Comparison of ENCODE assay signal across 18 cellular contexts in the genomic region with DNA sequence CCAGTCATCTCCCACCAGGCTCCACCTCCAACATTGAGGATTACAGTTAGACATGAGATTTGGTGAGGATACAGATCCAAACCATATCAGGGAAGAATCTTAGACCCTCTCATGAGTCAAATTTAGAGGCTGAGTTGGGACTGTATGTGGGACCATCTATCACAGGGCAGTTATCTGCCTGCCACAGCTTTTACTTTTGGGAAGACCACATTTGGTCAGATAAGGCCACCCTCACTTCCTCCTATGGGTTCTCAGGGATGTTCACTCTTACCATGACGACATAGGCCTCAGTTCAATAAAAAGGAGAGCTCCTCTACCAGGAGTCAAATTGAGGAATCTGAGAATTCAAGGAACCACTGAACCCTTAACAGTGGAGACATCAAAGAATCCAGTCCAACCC. TPM values are rescaled to one million over a fixed set of nuclear protein-coding genes. Genes with fewer than 3 reads are reported as not detected.
DNase-seq lines count a peak whose midpoint lies in the region; ATAC-seq, FAIRE-seq and TF ChIP-seq lines count a peak whose summit lies in the region.
"Had no signal": no experiment of that assay in that cellular context is flagged by ENCODE, and none has a peak within 500 bp of the region (broad histone marks: within the 10 kb centered on the region; RNA-seq: fewer than 3 reads in every experiment).

No MANE protein-coding gene starts in this region.

- H3K36me3 ChIP-seq in BLaER1 (no peaks in the 10 kb centered on the region), K562 (ENCODE audit: control insufficient read depth, insufficient read depth, low read length) (peaks cover 19% of the 10 kb centered on the region; the same call in 2 of the 3 replicates), gastroesophageal sphincter (no peaks in the 10 kb centered on the region)
- H3K36me3 ChIP-seq: BE2C had no signal

- CTCF ChIA-PET in K562 (lab: Yijun Ruan, JAX; ENCODE audit: low intra/inter-chr PET ratio), result no interaction called here

- no peak overlapping the region for H2AFZ ChIP-seq in K562 (ENCODE audit: low read depth, low read length)

- TF ChIP-seq RAD21 in K562 (CRISPR knock-in tag; conservative IDR thresholded peaks at IDR 0.05 in 1 of 2, IDR thresholded peaks at IDR 0.05 in 1 of 2), result no peak

- peaks cover 22% of the 10 kb centered on the region for H3K79me2 ChIP-seq in K562 (ENCODE audit: control insufficient read depth, insufficient read depth, low read length)

- intact Hi-C loops in K562 (cut with micrococcal nuclease), result loop anchor here (2.0 to 5.0 kb wide), 3 partner anchors 29 to 75 kb away; partner anchors contain the start of gene MAGEB1

- H3K27ac ChIP-seq in BLaER1 (no peak overlapping the region), K562 (ENCODE audit: extremely low read depth, low read depth, low read length) (peak overlapping the region; percentile 92), gastroesophageal sphincter (no peak overlapping the region)

- ATAC-seq in K562 (peak; percentile 48), HG03520 (IDR thresholded peaks at IDR 0.05; ENCODE audit: unreplicated experiment) (no peak), GM19395 (IDR thresholded peaks at IDR 0.05; ENCODE audit: unreplicated experiment) (no peak), gastroesophageal sphincter (no peak)
- ATAC-seq: HCT116 had no signal

- peak overlapping the region; percentile 53 for H3K4me2 ChIP-seq in BLaER1
- H3K4me2 ChIP-seq in K562 (ENCODE audit: insufficient read depth, low read length), result peak overlapping the region; percentile 50

- TF ChIP-seq EP300 in K562 (IDR thresholded peaks at IDR 0.05; ENCODE audit: low read length) (peak; percentile 69), gastroesophageal sphincter (IDR thresholded peaks at IDR 0.05) (no peak)

- in situ Hi-C loops in K562 (cut with MboI), result no loop called here

- H3K4me3 ChIP-seq in BLaER1 (no peak overlapping the region), K562 (no peak overlapping the region), gastroesophageal sphincter (no peak overlapping the region)

- 0% methylated on average over 1 of the region's 1 CpG for WGBS in K562 (ENCODE audit: insufficient coverage, low coverage, missing lambda C conversion rate)
- no CpG with 5 or more reads among the region's 1 CpG for WGBS in gastroesophageal sphincter (ENCODE audit: low coverage in 1 of 2), 2 donors

- no peak overlapping the region for H3K9ac ChIP-seq in BLaER1
- no peak overlapping the region for H3K9ac ChIP-seq in K562 (ENCODE audit: insufficient read depth in 1 of 2, low read depth in 2 of 2, low read length in 2 of 2)

- H4K20me1 ChIP-seq in BLaER1 (no peaks in the 10 kb centered on the region), K562 (replicated peaks; ENCODE audit: control insufficient read depth, insufficient read depth, low read length) (no peaks in the 10 kb centered on the region)

- H3K4me1 ChIP-seq in BLaER1, result peaks cover 22% of the 10 kb centered on the region
- H3K4me1 ChIP-seq in K562 (replicated peaks in 1 of 2; ENCODE audit: control insufficient read depth in 2 of 2, insufficient read depth in 2 of 2, low read length in 2 of 2), result peaks cover 8 to 12% of the 10 kb centered on the region in 2 experiments
- no peaks in the 10 kb centered on the region for H3K4me1 ChIP-seq in gastroesophageal sphincter
- H3K4me1 ChIP-seq: BE2C had no signal

- TF ChIP-seq POLR2A in K562 (conservative IDR thresholded peaks at IDR 0.05) (no peak), gastroesophageal sphincter (IDR thresholded peaks at IDR 0.05) (no peak)

- H3K9me3 ChIP-seq in BLaER1 (0 out of 2 replicates have a peak, but pooled peaks cover 6% of the 10 kb centered on the region), K562 (replicated peaks; ENCODE audit: control insufficient read depth, insufficient read depth, low read depth, low read length) (no peaks in the 10 kb centered on the region), gastroesophageal sphincter (no peaks in the 10 kb centered on the region)
- H3K9me3 ChIP-seq: BE2C had no signal

- FAIRE-seq in K562 (lab: Jason Lieb, UNC), result peak; percentile 57

- POLR2A ChIA-PET in K562 (lab: Yijun Ruan, JAX), result no interaction called here

- H3K9me1 ChIP-seq in K562 (ENCODE audit: control insufficient read depth, insufficient read depth, low read length), result no peaks in the 10 kb centered on the region

- no TSS peak for BruUV-seq in K562 (replicated peaks; lab: Mats Ljungman, UMichigan)

- H3K27me3 ChIP-seq in BLaER1 (no peaks in the 10 kb centered on the region), K562 (ENCODE audit: control insufficient read depth in 2 of 2, insufficient read depth in 2 of 2, low read length in 2 of 2) (no peaks in the 10 kb centered on the region), gastroesophageal sphincter (no peaks in the 10 kb centered on the region)
- H3K27me3 ChIP-seq: BE2C had no signal

- TF ChIP-seq CTCF in K562 (IDR thresholded peaks at IDR 0.05 in 2 of 3, conservative IDR thresholded peaks at IDR 0.05 in 1 of 3; ENCODE audit: insufficient read depth in 2 of 3, low read depth in 1 of 3, low read length in 3 of 3) (0 out of 6 replicates have a peak, but pooled peaks of 1 of the 3 experiments have one; percentile 1), gastroesophageal sphincter (IDR thresholded peaks at IDR 0.05) (no peak)

- DNase-seq in OCI-M2 (lab: John Stamatoyannopoulos, UW; ENCODE audit: unreplicated experiment), result peak; percentile 33
- peak; percentile 8 to 55 (median 14) for DNase-seq in K562 (ENCODE audit: extremely low read depth in 1 of 4, low spot score in 3 of 4)
- no peak for DNase-seq in AG08396 (ENCODE audit: low spot score)
- DNase-seq: 8988T; BE2C; Calu3; CD4-positive, alpha-beta memory T cell; DMS79 treated with DMSO at 0.1 percent for 48 hours; GF-D8; GOT3; H7 had no signal

RNA-seq across cellular contexts. Expression of gene MAGEB2, which starts 2.1 kb away (rescaled TPM):
- 9.0 TPM in 2 replicates for total RNA-seq in K562 (2011; cell fraction: chromatin; rRNA removed; ENCODE audit: low replicate concordance)
- total RNA-seq in K562 (2011; cell fraction: nucleolus; rRNA removed), result 5.3 and 8.2 TPM in 2 replicates
- total RNA-seq in K562 (2011; cell fraction: nucleoplasm; rRNA removed), result 6.9 and 7.2 TPM in 2 replicates
- total RNA-seq in K562 (2014; rRNA removed) (88.8 and 92.9 TPM in 2 replicates), K562 (2014; rRNA removed; fragmentation: Illumina TruSeq; extraction: Trizol) (83.3 and 84.4 TPM in 2 replicates), K562 (2015; rRNA removed; fragmentation: Illumina TruSeq; extraction: Trizol) (71.5 and 75.0 TPM in 2 replicates), K562 (2021) (88.8 and 93.1 TPM in 2 replicates), gastroesophageal sphincter (not detected)
- polyA plus RNA-seq in K562 (2011; rRNA removed) (6.2 and 21.6 TPM in 2 replicates), K562 (2014; fragmentation: Illumina TruSeq; extraction: Trizol) (116 and 141 TPM in 2 replicates), K562 (2014; fragmentation: Nextera tagmentation; extraction: Ambion mirVana) (100 to 1,000 TPM; 235 to 277 TPM), K562 (2014; rRNA removed) (61.5 and 78.1 TPM in 2 replicates)
- polyA plus RNA-seq in K562 (2011; cell fraction: cytosol; rRNA removed), result 3.8 and 13.4 TPM in 2 replicates
- 8.4 and 15.2 TPM in 2 replicates for polyA plus RNA-seq in K562 (2011; cell fraction: nucleus; rRNA removed)
- 77.9 and 97.7 TPM in 2 replicates for polyA plus RNA-seq in K562 (2012)
- 1.2 and 2.9 TPM in 2 replicates for polyA minus RNA-seq in K562 (2011; rRNA and poly(A)+ RNA removed)
- polyA minus RNA-seq in K562 (2011; cell fraction: cytosol; rRNA and poly(A)+ RNA removed), result 5.4 and 10.0 TPM in 2 replicates
- polyA minus RNA-seq in K562 (2011; cell fraction: nucleus; rRNA and poly(A)+ RNA removed), result 0.89 and 2.2 TPM in 2 replicates
- total RNA-seq: Calu3; CD4-positive, alpha-beta memory T cell; HT-29 had no signal
- polyA plus RNA-seq: CD14-positive monocyte; CD4-positive, alpha-beta memory T cell had no signal

RNA-seq across cellular contexts. Expression of gene MAGEB3, which starts 13.0 kb away (rescaled TPM):
- not detected in 2 replicates for total RNA-seq in K562 (2011; cell fraction: chromatin; rRNA removed; ENCODE audit: low replicate concordance)
- 0.17 TPM in 1 of 2 replicates, not detected in the other for total RNA-seq in K562 (2011; cell fraction: nucleolus; rRNA removed)
- total RNA-seq in K562 (2011; cell fraction: nucleoplasm; rRNA removed), result not detected in 2 replicates
- not detected in 2 replicates for total RNA-seq in K562 (2014; rRNA removed)
- total RNA-seq in K562 (2014; rRNA removed; fragmentation: Illumina TruSeq; extraction: Trizol), result 0.11 TPM in 1 of 2 replicates, not detected in the other
- 0.07 TPM in 1 of 2 replicates, not detected in the other for total RNA-seq in K562 (2015; rRNA removed; fragmentation: Illumina TruSeq; extraction: Trizol)
- total RNA-seq in K562 (2021), result not detected in 2 replicates
- polyA plus RNA-seq in K562 (2011; rRNA removed), result not detected in 2 replicates
- polyA plus RNA-seq in K562 (2011; cell fraction: cytosol; rRNA removed), result not detected in 2 replicates
- not detected in 2 replicates for polyA plus RNA-seq in K562 (2011; cell fraction: nucleus; rRNA removed)
- 0.07 TPM in 1 of 2 replicates, not detected in the other for polyA plus RNA-seq in K562 (2012)
- not detected in 2 replicates for polyA plus RNA-seq in K562 (2014; fragmentation: Illumina TruSeq; extraction: Trizol)
- polyA plus RNA-seq in K562 (2014; fragmentation: Nextera tagmentation; extraction: Ambion mirVana), result not detected
- 0.38 TPM in 1 of 2 replicates, not detected in the other for polyA plus RNA-seq in K562 (2014; rRNA removed)
- not detected in 2 replicates for polyA minus RNA-seq in K562 (2011; rRNA and poly(A)+ RNA removed)
- polyA minus RNA-seq in K562 (2011; cell fraction: cytosol; rRNA and poly(A)+ RNA removed), result not detected in 2 replicates
- not detected in 2 replicates for polyA minus RNA-seq in K562 (2011; cell fraction: nucleus; rRNA and poly(A)+ RNA removed)
- total RNA-seq in gastroesophageal sphincter, result not detected
- total RNA-seq: Calu3; CD4-positive, alpha-beta memory T cell; HT-29 had no signal
- polyA plus RNA-seq: CD14-positive monocyte; CD4-positive, alpha-beta memory T cell had no signal

RNA-seq across cellular contexts. Expression of gene MAGEB4, which starts 24.3 kb away (rescaled TPM):
- not detected in 2 replicates for total RNA-seq in K562 (2011; cell fraction: chromatin; rRNA removed; ENCODE audit: low replicate concordance)
- total RNA-seq in K562 (2011; cell fraction: nucleolus; rRNA removed), result not detected in 2 replicates
- total RNA-seq in K562 (2011; cell fraction: nucleoplasm; rRNA removed), result not detected in 2 replicates
- total RNA-seq in K562 (2014; rRNA removed) (0.09 TPM in 1 of 2 replicates, not detected in the other), K562 (2014; rRNA removed; fragmentation: Illumina TruSeq; extraction: Trizol) (not detected in 2 replicates), K562 (2015; rRNA removed; fragmentation: Illumina TruSeq; extraction: Trizol) (not detected in 2 replicates), K562 (2021) (not detected in 2 replicates), gastroesophageal sphincter (not detected)
- polyA plus RNA-seq in K562 (2011; rRNA removed) (not detected in 2 replicates), K562 (2014; fragmentation: Illumina TruSeq; extraction: Trizol) (0.07 TPM in 1 of 2 replicates, not detected in the other), K562 (2014; fragmentation: Nextera tagmentation; extraction: Ambion mirVana) (under 1 TPM; 0.04 to 0.06 TPM), K562 (2014; rRNA removed) (not detected in 2 replicates)
- polyA plus RNA-seq in K562 (2011; cell fraction: cytosol; rRNA removed), result not detected in 2 replicates
- polyA plus RNA-seq in K562 (2011; cell fraction: nucleus; rRNA removed), result not detected in 2 replicates
- polyA plus RNA-seq in K562 (2012), result 0.03 and 0.06 TPM in 2 replicates
- not detected in 2 replicates for polyA minus RNA-seq in K562 (2011; rRNA and poly(A)+ RNA removed)
- not detected in 2 replicates for polyA minus RNA-seq in K562 (2011; cell fraction: cytosol; rRNA and poly(A)+ RNA removed)
- polyA minus RNA-seq in K562 (2011; cell fraction: nucleus; rRNA and poly(A)+ RNA removed), result not detected in 2 replicates
- total RNA-seq: Calu3; CD4-positive, alpha-beta memory T cell; H7; HT-29 had no signal
- polyA plus RNA-seq: CD14-positive monocyte; CD4-positive, alpha-beta memory T cell had no signal

RNA-seq across cellular contexts. Expression of gene MAGEB1, which starts 29.5 kb away (rescaled TPM):
- 10.4 and 14.1 TPM in 2 replicates for total RNA-seq in K562 (2011; cell fraction: chromatin; rRNA removed; ENCODE audit: low replicate concordance)
- 12.2 and 16.2 TPM in 2 replicates for total RNA-seq in K562 (2011; cell fraction: nucleolus; rRNA removed)
- total RNA-seq in K562 (2011; cell fraction: nucleoplasm; rRNA removed), result 9.5 and 15.0 TPM in 2 replicates
- total RNA-seq in K562 (2014; rRNA removed) (43.4 and 44.5 TPM in 2 replicates), K562 (2014; rRNA removed; fragmentation: Illumina TruSeq; extraction: Trizol) (42.9 and 43.3 TPM in 2 replicates), K562 (2015; rRNA removed; fragmentation: Illumina TruSeq; extraction: Trizol) (35.7 and 37.3 TPM in 2 replicates), K562 (2021) (32.6 and 32.8 TPM in 2 replicates), gastroesophageal sphincter (not detected)
- polyA plus RNA-seq in K562 (2011; rRNA removed) (14.2 and 37.4 TPM in 2 replicates), K562 (2014; fragmentation: Illumina TruSeq; extraction: Trizol) (65.4 and 68.7 TPM in 2 replicates), K562 (2014; fragmentation: Nextera tagmentation; extraction: Ambion mirVana) (100 to 1,000 TPM in 1 of 2 experiments, 10 to 100 TPM in 1; 90.0 to 100 TPM), K562 (2014; rRNA removed) (54.8 and 55.6 TPM in 2 replicates)
- 17.6 and 31.5 TPM in 2 replicates for polyA plus RNA-seq in K562 (2011; cell fraction: cytosol; rRNA removed)
- polyA plus RNA-seq in K562 (2011; cell fraction: nucleus; rRNA removed), result 5.7 and 10.3 TPM in 2 replicates
- 33.4 and 34.9 TPM in 2 replicates for polyA plus RNA-seq in K562 (2012)
- polyA minus RNA-seq in K562 (2011; rRNA and poly(A)+ RNA removed), result 9.4 and 23.4 TPM in 2 replicates
- 4.5 and 9.1 TPM in 2 replicates for polyA minus RNA-seq in K562 (2011; cell fraction: cytosol; rRNA and poly(A)+ RNA removed)
- 4.8 and 5.5 TPM in 2 replicates for polyA minus RNA-seq in K562 (2011; cell fraction: nucleus; rRNA and poly(A)+ RNA removed)
- total RNA-seq: Calu3; CD4-positive, alpha-beta memory T cell; HT-29 had no signal
- polyA plus RNA-seq: CD14-positive monocyte; CD4-positive, alpha-beta memory T cell had no signal

Comparison
In these comparisons a context has a peak if more than half of its experiments do, and no peak if none do; other contexts are left out.
1. RNA of gene MAGEB2, which starts 2.1 kb away (total RNA-seq): 5.3 to 93.1 TPM in K562; not detected in gastroesophageal sphincter; every median in the first group is over 4 times any median in the second.